Comparison of ENCODE assay signal across 12 cellular contexts in the genomic region with DNA sequence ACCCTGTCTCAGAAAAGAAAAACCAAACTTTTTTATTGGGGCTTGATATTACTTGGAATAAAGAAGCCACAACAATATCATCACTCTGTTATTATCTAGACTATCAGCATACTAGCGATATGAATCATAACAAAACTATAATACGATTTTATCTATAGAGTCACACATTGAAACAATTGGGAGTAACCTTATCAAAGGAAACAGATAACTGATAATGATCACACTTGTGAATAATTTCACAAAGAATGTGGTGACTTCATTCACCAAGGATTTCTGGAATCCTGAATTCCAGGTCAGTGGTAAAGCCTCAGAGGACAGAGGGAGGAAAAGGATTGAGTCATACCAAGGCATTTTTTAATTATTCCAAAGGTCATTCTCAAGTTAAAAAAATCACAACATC. TPM values are rescaled to one million over a fixed set of nuclear protein-coding genes. Genes with fewer than 3 reads are reported as not detected.
A peak's percentile ranks its signal among the peaks of the same experiment; 100 is the strongest.
DNase-seq lines count a peak whose midpoint lies in the region; ATAC-seq, FAIRE-seq and TF ChIP-seq lines count a peak whose summit lies in the region.
"Had no signal": no experiment of that assay in that cellular context is flagged by ENCODE, and none has a peak within 500 bp of the region (broad histone marks: within the 10 kb centered on the region; RNA-seq: fewer than 3 reads in every experiment).

No MANE protein-coding gene starts in this region.

- peaks cover 0 to 5% (median 0%) of the 10 kb centered on the region in 3 donors for H3K36me3 Mint-ChIP-seq in immature natural killer cell
- H3K36me3 Mint-ChIP-seq: memory B cell had no signal

- no TSS peak for BruUV-seq in K562 (replicated peaks; lab: Mats Ljungman, UMichigan)

- no peak overlapping the region for H3K9ac ChIP-seq in K562 (ENCODE audit: insufficient read depth in 1 of 2, low read depth in 2 of 2, low read length in 2 of 2)

- peaks cover 7 to 8% of the 10 kb centered on the region in 2 donors for H3K4me1 Mint-ChIP-seq in immature natural killer cell
- H3K4me1 Mint-ChIP-seq: memory B cell had no signal

- no peaks in the 10 kb centered on the region for H3K9me3 ChIP-seq in K562 (replicated peaks; ENCODE audit: control insufficient read depth, insufficient read depth, low read depth, low read length)
- H3K9me3 ChIP-seq: adrenal gland had no signal

- no peak overlapping the region for H3K4me3 ChIP-seq in K562
- H3K4me3 ChIP-seq: adrenal gland had no signal

- DNase-seq in ACHN: peak; percentile 96
- DNase-seq in HTR-8/SVneo (ENCODE audit: insufficient read length, low spot score): peak; percentile 75
- DNase-seq in K562 (ENCODE audit: extremely low read depth in 1 of 4, low spot score in 3 of 4): no peak
- DNase-seq in iPS-NIHi7 (ENCODE audit: extremely low spot score): peak; percentile 56
- DNase-seq in activated CD8-positive, alpha-beta memory T cell treated with anti-CD3 and anti-CD28 coated beads, Interleukin-2, amount 50 U/mL, for 48 hours: no peak
- DNase-seq in immature natural killer cell: no peak
- no peak for DNase-seq in D341Med (ENCODE audit: low spot score)
- DNase-seq: adrenal gland, C1 segment of cervical spinal cord, NCI-H2081 had no signal

- H4K20me1 ChIP-seq in K562 (replicated peaks; ENCODE audit: control insufficient read depth, insufficient read depth, low read length): no peaks in the 10 kb centered on the region

- 0% methylated on average over 2 of the region's 2 CpGs for WGBS in K562 (ENCODE audit: insufficient coverage, low coverage, missing lambda C conversion rate)

- TF ChIP-seq RAD21 in K562 (CRISPR knock-in tag; conservative IDR thresholded peaks at IDR 0.05 in 1 of 2, IDR thresholded peaks at IDR 0.05 in 1 of 2): no peak

- H3K9me3 Mint-ChIP-seq in immature natural killer cell: no peaks in the 10 kb centered on the region
- H3K9me3 Mint-ChIP-seq: memory B cell had no signal

- TF ChIP-seq EP300 in K562 (IDR thresholded peaks at IDR 0.05; ENCODE audit: low read length): no peak

- CTCF ChIA-PET in K562 (lab: Yijun Ruan, JAX; ENCODE audit: low intra/inter-chr PET ratio): no interaction called here

- POLR2A ChIA-PET in K562 (lab: Yijun Ruan, JAX): no interaction called here

- FAIRE-seq in HTR-8/SVneo (lab: Jason Lieb, UNC): no peak
- no peak for FAIRE-seq in K562 (lab: Jason Lieb, UNC)

- TF ChIP-seq CTCF in K562 (IDR thresholded peaks at IDR 0.05 in 2 of 3, conservative IDR thresholded peaks at IDR 0.05 in 1 of 3; ENCODE audit: insufficient read depth in 2 of 3, low read depth in 1 of 3, low read length in 3 of 3): no peak

- H2AFZ ChIP-seq in K562 (ENCODE audit: low read depth, low read length): no peak overlapping the region

- no peaks in the 10 kb centered on the region for H3K9me1 ChIP-seq in K562 (ENCODE audit: control insufficient read depth, insufficient read depth, low read length)

- H3K27ac ChIP-seq in K562 (ENCODE audit: extremely low read depth, low read depth, low read length): no peak overlapping the region

- H3K27me3 Mint-ChIP-seq in immature natural killer cell (ENCODE audit: low read depth in 3 of 3): peaks cover 4 to 11% (median 6%) of the 10 kb centered on the region in 3 donors

- H3K27me3 ChIP-seq in K562 (ENCODE audit: control insufficient read depth in 2 of 2, insufficient read depth in 2 of 2, low read length in 2 of 2): peaks cover 0 to 16% of the 10 kb centered on the region in 2 experiments; a peak in 4 of 5 replicates
- H3K27me3 ChIP-seq: adrenal gland had no signal

- intact Hi-C loops in K562 (cut with micrococcal nuclease): no loop called here

- H3K79me2 ChIP-seq in K562 (ENCODE audit: control insufficient read depth, insufficient read depth, low read length): no peaks in the 10 kb centered on the region

- peaks cover 0 to 3% of the 10 kb centered on the region in 2 experiments; a peak in 2 of 5 replicates for H3K4me1 ChIP-seq in K562 (replicated peaks in 1 of 2; ENCODE audit: control insufficient read depth in 2 of 2, insufficient read depth in 2 of 2, low read length in 2 of 2)
- H3K4me1 ChIP-seq: adrenal gland had no signal

- ATAC-seq in K562: no peak
- no peak for ATAC-seq in HG03108 (IDR thresholded peaks at IDR 0.05; ENCODE audit: unreplicated experiment)

- H3K4me3 Mint-ChIP-seq in immature natural killer cell: no peak overlapping the region
- H3K4me3 Mint-ChIP-seq: memory B cell had no signal

- H3K27ac Mint-ChIP-seq in immature natural killer cell: no peak overlapping the region
- H3K27ac Mint-ChIP-seq: memory B cell had no signal

- in situ Hi-C loops in ACHN (cut with HindIII; ENCODE audit: low pct_ligation_motif_present, low pct_unique_long_range_greater_than_20kb, low sequenced_read_pairs): no loop called here
- in situ Hi-C loops in K562 (cut with MboI): no loop called here

- H3K4me2 ChIP-seq in K562 (ENCODE audit: insufficient read depth, low read length): no peak overlapping the region

- no peak for TF ChIP-seq POLR2A in K562 (conservative IDR thresholded peaks at IDR 0.05)

- H3K36me3 ChIP-seq in K562 (ENCODE audit: control insufficient read depth, insufficient read depth, low read length): no peaks in the 10 kb centered on the region
- H3K36me3 ChIP-seq: adrenal gland had no signal

TF ChIP-seq in K562, 482 proteins besides CTCF, POLR2A, EP300 and RAD21:
- TF ChIP-seq FOSL1 (tag; conservative IDR thresholded peaks at IDR 0.05) (0 out of 2 replicates have a peak, but pooled peaks have one; percentile 19), MAX (CRISPR knock-in tag; IDR thresholded peaks at IDR 0.05) (no peak), SOX6 (IDR thresholded peaks at IDR 0.05) (peak; percentile 63)

RNA-seq across cellular contexts. Expression of gene NMT2, which starts 32.1 kb away (rescaled TPM):
- total RNA-seq in K562 (2011; cell fraction: chromatin; rRNA removed; ENCODE audit: low replicate concordance): 11.0 and 15.9 TPM in 2 replicates
- total RNA-seq in K562 (2011; cell fraction: nucleolus; rRNA removed): 4.2 and 5.0 TPM in 2 replicates
- 7.9 and 12.4 TPM in 2 replicates for total RNA-seq in K562 (2011; cell fraction: nucleoplasm; rRNA removed)
- 10.9 and 12.7 TPM in 2 replicates for total RNA-seq in K562 (2014; rRNA removed)
- 15.0 and 15.3 TPM in 2 replicates for total RNA-seq in K562 (2014; rRNA removed; fragmentation: Illumina TruSeq; extraction: Trizol)
- 15.3 and 15.9 TPM in 2 replicates for total RNA-seq in K562 (2015; rRNA removed; fragmentation: Illumina TruSeq; extraction: Trizol)
- total RNA-seq in K562 (2021): 10.8 and 12.3 TPM in 2 replicates
- 5.2 and 6.4 TPM in 2 replicates for polyA plus RNA-seq in K562 (2011; rRNA removed)
- polyA plus RNA-seq in K562 (2011; cell fraction: cytosol; rRNA removed): 1.9 and 5.3 TPM in 2 replicates
- polyA plus RNA-seq in K562 (2011; cell fraction: nucleus; rRNA removed): 5.3 and 8.9 TPM in 2 replicates
- 13.2 and 19.1 TPM in 2 replicates for polyA plus RNA-seq in K562 (2012)
- polyA plus RNA-seq in K562 (2014; fragmentation: Illumina TruSeq; extraction: Trizol): 12.8 and 14.7 TPM in 2 replicates
- 1 to 10 TPM; 6.9 to 8.4 TPM for polyA plus RNA-seq in K562 (2014; fragmentation: Nextera tagmentation; extraction: Ambion mirVana)
- 8.5 and 9.1 TPM in 2 replicates for polyA plus RNA-seq in K562 (2014; rRNA removed)
- polyA minus RNA-seq in K562 (2011; rRNA and poly(A)+ RNA removed): 4.6 and 9.1 TPM in 2 replicates
- 2.8 and 5.1 TPM in 2 replicates for polyA minus RNA-seq in K562 (2011; cell fraction: cytosol; rRNA and poly(A)+ RNA removed)
- polyA minus RNA-seq in K562 (2011; cell fraction: nucleus; rRNA and poly(A)+ RNA removed): 2.2 and 5.2 TPM in 2 replicates
- 10 to 100 TPM; 22.2 to 38.0 (median 24.7) TPM for polyA plus RNA-seq in immature natural killer cell

Comparison
In these comparisons a context has a peak if more than half of its experiments do, and no peak if none do; other contexts are left out.
1. DNase-seq: peak in ACHN (single experiment), HTR-8/SVneo (single experiment) and iPS-NIHi7 (single experiment); none in K562 (0 of 4), activated CD8-positive, alpha-beta memory T cell treated with anti-CD3 and anti-CD28 coated beads, Interleukin-2, amount 50 U/mL, for 48 hours (single experiment), immature natural killer cell (0 of 3) and D341Med (single experiment).